Comparison of ENCODE assay signal across 1 cellular context in genomic region chr5:62316110-62316509, GRCh38.
TF ChIP-seq lines count a peak whose summit lies in the region.

No MANE protein-coding gene starts in this region.

TF ChIP-seq in endothelial cell of umbilical vein, 7 proteins besides CTCF, POLR2A, EP300 and RAD21:
- TF ChIP-seq GATA2 (IDR thresholded peaks at IDR 0.05; ENCODE audit: insufficient read depth, insufficient read length, low read depth, low read length): no peak
- TF ChIP-seq JUN (IDR thresholded peaks at IDR 0.05; ENCODE audit: borderline replicate concordance, insufficient read depth, insufficient read length, low read depth): peak; percentile 36
